In the genomic region with DNA sequence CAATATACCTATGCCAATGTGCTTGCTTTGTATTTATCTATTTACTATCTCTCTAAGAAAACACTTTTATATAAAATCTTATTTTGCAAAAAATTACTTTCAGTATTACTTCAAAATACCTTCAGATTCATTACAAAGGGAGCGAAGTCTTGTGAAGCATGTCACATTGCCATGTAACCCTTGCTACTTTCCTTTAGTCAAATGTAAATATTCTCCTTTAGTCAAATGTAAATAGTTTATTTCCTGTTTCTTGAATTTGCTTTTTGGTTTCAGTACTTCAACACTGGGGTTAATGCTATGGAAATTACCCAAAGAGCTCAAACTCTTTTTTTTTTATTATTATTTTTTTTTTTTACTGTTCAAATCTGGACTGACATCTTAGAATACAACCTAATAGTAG, we compare ENCODE assay signal across 23 cellular contexts.
"Had no signal": no experiment of that assay in that cellular context is flagged by ENCODE, and none has a peak within 500 bp of the region (broad histone marks: within the 10 kb centered on the region; RNA-seq: fewer than 3 reads in every experiment).

No MANE protein-coding gene starts in this region.

- DNase-seq: immature natural killer cell; kidney; left colon; left lung; lower lobe of right lung; mammary epithelial cell; naive thymus-derived CD8-positive, alpha-beta T cell; nucleus accumbens; pancreas; posterior cingulate gyrus; retina; right cardiac atrium; stimulated activated CD4-positive, alpha-beta T cell treated with anti-CD3 and anti-CD28 coated beads, Interleukin-12 subunit alpha, Interleukin-12 subunit beta, amount 100 ng/mL, for 4 hours; stimulated activated CD4-positive, alpha-beta T cell treated with anti-CD3 and anti-CD28 coated beads, Interleukin-15, amount 100 ng/mL, for 24 hours; stimulated activated CD4-positive, alpha-beta T cell treated with anti-CD3 and anti-CD28 coated beads, Interleukin-4, amount 100 ng/mL, for 24 hours; stimulated activated naive CD4-positive, alpha-beta T cell; stimulated activated naive CD8-positive, alpha-beta T cell treated with anti-CD3 and anti-CD28 coated beads, Interleukin-15, amount 100 ng/mL, for 72 hours; substantia nigra; upper lobe of left lung had no signal

- H3K4me1 Mint-ChIP-seq: immature natural killer cell; naive thymus-derived CD8-positive, alpha-beta T cell; neural crest cell; stimulated activated effector memory CD8-positive, alpha-beta T cell treated with anti-CD3 and anti-CD28 coated beads, Interleukin-12 subunit alpha, Interleukin-12 subunit beta, amount 100 ng/mL, for 72 hours; stimulated activated naive CD8-positive, alpha-beta T cell treated with anti-CD3 and anti-CD28 coated beads, Interleukin-15, amount 100 ng/mL, for 72 hours had no signal

- H3K27ac Mint-ChIP-seq: immature natural killer cell; naive thymus-derived CD8-positive, alpha-beta T cell; stimulated activated effector memory CD8-positive, alpha-beta T cell treated with anti-CD3 and anti-CD28 coated beads, Interleukin-12 subunit alpha, Interleukin-12 subunit beta, amount 100 ng/mL, for 72 hours; stimulated activated naive CD8-positive, alpha-beta T cell treated with anti-CD3 and anti-CD28 coated beads, Interleukin-15, amount 100 ng/mL, for 72 hours had no signal

- H3K36me3 Mint-ChIP-seq: immature natural killer cell; naive thymus-derived CD8-positive, alpha-beta T cell; stimulated activated effector memory CD8-positive, alpha-beta T cell treated with anti-CD3 and anti-CD28 coated beads, Interleukin-12 subunit alpha, Interleukin-12 subunit beta, amount 100 ng/mL, for 72 hours had no signal

- H3K9me3 Mint-ChIP-seq: nephron, neural crest cell had no signal

- H3K27me3 Mint-ChIP-seq: naive thymus-derived CD8-positive, alpha-beta T cell; stimulated activated naive CD8-positive, alpha-beta T cell treated with anti-CD3 and anti-CD28 coated beads, Interleukin-15, amount 100 ng/mL, for 72 hours had no signal

- ATAC-seq: left colon; left lung; lower lobe of right lung; naive thymus-derived CD8-positive, alpha-beta T cell; pancreas; right cardiac atrium; sciatic nerve; stimulated activated effector memory CD8-positive, alpha-beta T cell treated with anti-CD3 and anti-CD28 coated beads, Interleukin-12 subunit alpha, Interleukin-12 subunit beta, amount 100 ng/mL, for 72 hours; stimulated activated naive CD8-positive, alpha-beta T cell treated with anti-CD3 and anti-CD28 coated beads, Interleukin-15, amount 100 ng/mL, for 72 hours had no signal

- H3K4me3 Mint-ChIP-seq: immature natural killer cell; naive thymus-derived CD8-positive, alpha-beta T cell; nephron; neural crest cell; stimulated activated effector memory CD8-positive, alpha-beta T cell treated with anti-CD3 and anti-CD28 coated beads, Interleukin-12 subunit alpha, Interleukin-12 subunit beta, amount 100 ng/mL, for 72 hours; stimulated activated naive CD8-positive, alpha-beta T cell treated with anti-CD3 and anti-CD28 coated beads, Interleukin-15, amount 100 ng/mL, for 72 hours had no signal
